ENCODE assay signal across 15 cellular contexts in genomic region chr11:73365352-73366264, GRCh38. TPM values are rescaled to one million over a fixed set of nuclear protein-coding genes. Genes with fewer than 3 reads are reported as not detected.
A peak's percentile ranks its signal among the peaks of the same experiment; 100 is the strongest.
DNase-seq lines count a peak whose midpoint lies in the region; ATAC-seq and TF ChIP-seq lines count a peak whose summit lies in the region.
"Had no signal": no experiment of that assay in that cellular context is flagged by ENCODE, and none has a peak within 500 bp of the region (broad histone marks: within the 10 kb centered on the region; RNA-seq: fewer than 3 reads in every experiment).

No MANE protein-coding gene starts in this region.

- ATAC-seq in central memory CD8-positive, alpha-beta T cell (replicated peaks; ENCODE audit: extremely low read depth, poor library complexity, severe bottlenecking) = peak; percentile 20
- ATAC-seq in stimulated activated naive CD8-positive, alpha-beta T cell treated with anti-CD3 and anti-CD28 coated beads, Interleukin-15, amount 100 ng/mL, for 72 hours = no peak

- peak overlapping the region; percentile 84 for H3K27ac Mint-ChIP-seq in activated T-cell treated with anti-CD3 and anti-CD28 coated beads, Interleukin-2, amount 50 U/mL, for 24 hours
- H3K27ac Mint-ChIP-seq in central memory CD8-positive, alpha-beta T cell (ENCODE audit: low read depth) = peak overlapping the region; percentile 93
- H3K27ac Mint-ChIP-seq in stimulated activated naive CD8-positive, alpha-beta T cell treated with anti-CD3 and anti-CD28 coated beads, Interleukin-15, amount 100 ng/mL, for 72 hours = peak overlapping the region; percentile 75 to 96
- H3K27ac Mint-ChIP-seq: dendritic cell treated with granulocyte-macrophage colony-stimulating factor and Interleukin-4, amounts not matched to agents 40 ng/mL and 50 ng/mL, for 4 days had no signal

- peak overlapping the region; percentile 22 for H3K4me3 ChIP-seq in OCI-LY7 (ENCODE audit: low read depth, low read length, poor library complexity, severe bottlenecking)
- H3K4me3 ChIP-seq in A673 (ENCODE audit: low read depth, low read length, poor library complexity, severe bottlenecking) = no peak overlapping the region
- H3K4me3 ChIP-seq: hepatocyte had no signal

- H3K4me2 ChIP-seq in OCI-LY7 (ENCODE audit: low read length) = peak overlapping the region; percentile 51
- H3K4me2 ChIP-seq: hepatocyte, SK-N-SH had no signal

- intact Hi-C loops in OCI-LY7 (cut with micrococcal nuclease; ENCODE audit: unreplicated experiment) (no loop called here), A673 (cut with micrococcal nuclease; ENCODE audit: unreplicated experiment) (no loop called here)

- H4K20me1 ChIP-seq in OCI-LY7 (ENCODE audit: insufficient read depth, low read length) = no peaks in the 10 kb centered on the region

- H3K79me2 ChIP-seq in OCI-LY7 (ENCODE audit: insufficient read depth, low read depth, low read length) = no peaks in the 10 kb centered on the region
- H3K79me2 ChIP-seq: hepatocyte had no signal

- peak overlapping the region; percentile 58 for H2AFZ ChIP-seq in OCI-LY7 (ENCODE audit: low read length)
- H2AFZ ChIP-seq: hepatocyte had no signal

- H3K4me1 ChIP-seq in OCI-LY7 (ENCODE audit: insufficient read depth, low read length, poor library complexity, severe bottlenecking) (peaks cover 42% of the 10 kb centered on the region), A673 (ENCODE audit: insufficient read depth, low read length, poor library complexity, severe bottlenecking) (no peaks in the 10 kb centered on the region)

- no peaks in the 10 kb centered on the region for H3K9me2 ChIP-seq in OCI-LY7 (ENCODE audit: insufficient read depth, low read length)
- H3K9me2 ChIP-seq: SK-N-SH had no signal

- POLR2A ChIA-PET in OCI-LY7 (lab: Charles Lee) (interaction anchor here (0.5 to 2.1 kb wide), 6 partner anchors 13 to 325 kb away, joined by 3 to 7 read pairs (median 5); no protein-coding TSS in a partner anchor), A673 (lab: Charles Lee; ENCODE audit: low non-redundant PET) (interaction anchor here (1.1 kb wide), 1 partner anchor 9 kb away, joined by 5 read pairs; no protein-coding TSS in a partner anchor)

- H3K4me3 Mint-ChIP-seq in activated T-cell treated with anti-CD3 and anti-CD28 coated beads, Interleukin-2, amount 50 U/mL, for 24 hours = no peak overlapping the region
- peak overlapping the region; percentile 65 for H3K4me3 Mint-ChIP-seq in central memory CD8-positive, alpha-beta T cell
- peak overlapping the region; percentile 35 to 57 for H3K4me3 Mint-ChIP-seq in stimulated activated naive CD8-positive, alpha-beta T cell treated with anti-CD3 and anti-CD28 coated beads, Interleukin-15, amount 100 ng/mL, for 72 hours
- H3K4me3 Mint-ChIP-seq: dendritic cell treated with granulocyte-macrophage colony-stimulating factor and Interleukin-4, amounts not matched to agents 40 ng/mL and 50 ng/mL, for 4 days had no signal

- DNase-seq in activated T-cell treated with anti-CD3 and anti-CD28 coated beads, Interleukin-2, amount 50 U/mL, for 24 hours = no peak
- no peak for DNase-seq in activated T-cell treated with anti-CD3 and anti-CD28 coated beads, Interleukin-2, amount 50 U/mL, for 48 hours
- DNase-seq in OCI-LY7 (ENCODE audit: low spot score) (no peak), GM10266 (ENCODE audit: extremely low spot score) (no peak), A673 (ENCODE audit: low spot score) (no peak)
- DNase-seq in central memory CD8-positive, alpha-beta T cell (ENCODE audit: low spot score in 2 of 2) = no peak
- no peak for DNase-seq in stimulated activated naive CD8-positive, alpha-beta T cell treated with anti-CD3 and anti-CD28 coated beads, Interleukin-15, amount 100 ng/mL, for 72 hours
- no peak for DNase-seq in effector CD8-positive, alpha-beta T cell (lab: John Stamatoyannopoulos, UW)
- DNase-seq: ACHN, GF-D8, KBM-7, NCI-H1436 treated with DMSO at 0.1 percent for 48 hours, SK-N-SH had no signal

- no peaks in the 10 kb centered on the region for H3K36me3 ChIP-seq in OCI-LY7 (ENCODE audit: insufficient read depth, low read length)
- peaks cover 16% of the 10 kb centered on the region for H3K36me3 ChIP-seq in A673 (ENCODE audit: insufficient read depth, low read length, poor library complexity, severe bottlenecking)

- no TSS peak for BruUV-seq in OCI-LY7 (replicated peaks; lab: Mats Ljungman, UMichigan)
- BruUV-seq in A673 (replicated peaks; lab: Mats Ljungman, UMichigan) = no TSS peak

- no peaks in the 10 kb centered on the region for H3K9me3 Mint-ChIP-seq in activated T-cell treated with anti-CD3 and anti-CD28 coated beads, Interleukin-2, amount 50 U/mL, for 24 hours
- no peaks in the 10 kb centered on the region for H3K9me3 Mint-ChIP-seq in central memory CD8-positive, alpha-beta T cell
- no peaks in the 10 kb centered on the region for H3K9me3 Mint-ChIP-seq in stimulated activated naive CD8-positive, alpha-beta T cell treated with anti-CD3 and anti-CD28 coated beads, Interleukin-15, amount 100 ng/mL, for 72 hours
- H3K9me3 Mint-ChIP-seq: dendritic cell treated with granulocyte-macrophage colony-stimulating factor and Interleukin-4, amounts not matched to agents 40 ng/mL and 50 ng/mL, for 4 days had no signal

- peak overlapping the region; percentile 56 for H3K27ac ChIP-seq in OCI-LY7 (ENCODE audit: low read depth, low read length, poor library complexity, severe bottlenecking)
- no peak overlapping the region for H3K27ac ChIP-seq in A673 (ENCODE audit: low read depth, low read length, poor library complexity, severe bottlenecking)
- H3K27ac ChIP-seq: hepatocyte had no signal

- CTCF ChIA-PET in OCI-LY7 (lab: Charles Lee; ENCODE audit: unreplicated experiment) = interaction anchor here (0.5 to 1.3 kb wide), 3 partner anchors 11 to 108 kb away, joined by 3 to 4 read pairs (median 4); no protein-coding TSS in a partner anchor
- CTCF ChIA-PET in A673 (lab: Charles Lee) = no interaction called here

- H3K27me3 ChIP-seq in A673 (replicated peaks; ENCODE audit: insufficient read depth, low read depth, low read length, poor library complexity) = no peaks in the 10 kb centered on the region
- H3K27me3 ChIP-seq: hepatocyte had no signal

- H3K4me1 Mint-ChIP-seq in activated T-cell treated with anti-CD3 and anti-CD28 coated beads, Interleukin-2, amount 50 U/mL, for 24 hours (ENCODE audit: low read depth) = peaks cover 27% of the 10 kb centered on the region
- H3K4me1 Mint-ChIP-seq in central memory CD8-positive, alpha-beta T cell = peaks cover 21% of the 10 kb centered on the region
- peaks cover 35% of the 10 kb centered on the region for H3K4me1 Mint-ChIP-seq in stimulated activated naive CD8-positive, alpha-beta T cell treated with anti-CD3 and anti-CD28 coated beads, Interleukin-15, amount 100 ng/mL, for 72 hours

- no peaks in the 10 kb centered on the region for H3K36me3 Mint-ChIP-seq in activated T-cell treated with anti-CD3 and anti-CD28 coated beads, Interleukin-2, amount 50 U/mL, for 24 hours (ENCODE audit: low read depth)
- peaks cover 1% of the 10 kb centered on the region for H3K36me3 Mint-ChIP-seq in central memory CD8-positive, alpha-beta T cell (ENCODE audit: insufficient read depth)

- TF ChIP-seq CTCF in OCI-LY7 (conservative IDR thresholded peaks at IDR 0.05; ENCODE audit: low read length) (no peak), GM10266 (IDR thresholded peaks at IDR 0.05; ENCODE audit: control insufficient read depth, insufficient read depth, low read depth, missing control alignments) (no peak), A673 (conservative IDR thresholded peaks at IDR 0.05; ENCODE audit: low read depth, low read length) (no peak)

- H3K9me3 ChIP-seq in OCI-LY7 (ENCODE audit: low read length) = no peaks in the 10 kb centered on the region
- no peaks in the 10 kb centered on the region for H3K9me3 ChIP-seq in A673 (ENCODE audit: low read depth, low read length, poor library complexity, severe bottlenecking)
- H3K9me3 ChIP-seq: SK-N-SH had no signal

- no peaks in the 10 kb centered on the region for H3K27me3 Mint-ChIP-seq in activated T-cell treated with anti-CD3 and anti-CD28 coated beads, Interleukin-2, amount 50 U/mL, for 24 hours
- no peaks in the 10 kb centered on the region for H3K27me3 Mint-ChIP-seq in central memory CD8-positive, alpha-beta T cell
- no peaks in the 10 kb centered on the region for H3K27me3 Mint-ChIP-seq in stimulated activated naive CD8-positive, alpha-beta T cell treated with anti-CD3 and anti-CD28 coated beads, Interleukin-15, amount 100 ng/mL, for 72 hours
- H3K27me3 Mint-ChIP-seq: dendritic cell treated with granulocyte-macrophage colony-stimulating factor and Interleukin-4, amounts not matched to agents 40 ng/mL and 50 ng/mL, for 4 days had no signal

RNA-seq across cellular contexts. Expression of gene RELT, which starts 10.6 kb away (rescaled TPM):
- 16.6 and 21.5 TPM in 2 replicates for total RNA-seq in OCI-LY7 (2014; rRNA removed; shearing (Covaris generic))
- total RNA-seq in OCI-LY7 (2022) (24.7 and 30.8 TPM in 2 replicates), A673 (2021) (16.2 and 20.9 TPM in 2 replicates)

RNA-seq across cellular contexts. Expression of gene ARHGEF17, which starts 57.5 kb away (rescaled TPM):
- 0.19 and 0.21 TPM in 2 replicates for total RNA-seq in OCI-LY7 (2014; rRNA removed; shearing (Covaris generic))
- 0.57 and 1.4 TPM in 2 replicates for total RNA-seq in OCI-LY7 (2022)
- 24.0 and 32.0 TPM in 2 replicates for total RNA-seq in A673 (2021)

Comparison
In these comparisons a context has a peak if more than half of its experiments do, and no peak if none do; other contexts are left out.
1. RNA of gene ARHGEF17, which starts 57.5 kb away (total RNA-seq): 24.0 to 32.0 TPM in A673; 0.19 to 1.4 TPM in OCI-LY7; every median in the first group is over 10 times any median in the second.
2. Peak in every context shown above with its lines, with median percentiles within 50 percentile points of each other: H3K27ac Mint-ChIP-seq.